In genomic region chr2:74556159-74556558, GRCh38 we compare ENCODE assay signal across 1 cellular context.
TF ChIP-seq lines count a peak whose summit lies in the region.

No MANE protein-coding gene starts in this region.

TF ChIP-seq in WTC11, 78 proteins besides CTCF, POLR2A, EP300 and RAD21 (continued from another document):
- TF ChIP-seq, protein P1, sequence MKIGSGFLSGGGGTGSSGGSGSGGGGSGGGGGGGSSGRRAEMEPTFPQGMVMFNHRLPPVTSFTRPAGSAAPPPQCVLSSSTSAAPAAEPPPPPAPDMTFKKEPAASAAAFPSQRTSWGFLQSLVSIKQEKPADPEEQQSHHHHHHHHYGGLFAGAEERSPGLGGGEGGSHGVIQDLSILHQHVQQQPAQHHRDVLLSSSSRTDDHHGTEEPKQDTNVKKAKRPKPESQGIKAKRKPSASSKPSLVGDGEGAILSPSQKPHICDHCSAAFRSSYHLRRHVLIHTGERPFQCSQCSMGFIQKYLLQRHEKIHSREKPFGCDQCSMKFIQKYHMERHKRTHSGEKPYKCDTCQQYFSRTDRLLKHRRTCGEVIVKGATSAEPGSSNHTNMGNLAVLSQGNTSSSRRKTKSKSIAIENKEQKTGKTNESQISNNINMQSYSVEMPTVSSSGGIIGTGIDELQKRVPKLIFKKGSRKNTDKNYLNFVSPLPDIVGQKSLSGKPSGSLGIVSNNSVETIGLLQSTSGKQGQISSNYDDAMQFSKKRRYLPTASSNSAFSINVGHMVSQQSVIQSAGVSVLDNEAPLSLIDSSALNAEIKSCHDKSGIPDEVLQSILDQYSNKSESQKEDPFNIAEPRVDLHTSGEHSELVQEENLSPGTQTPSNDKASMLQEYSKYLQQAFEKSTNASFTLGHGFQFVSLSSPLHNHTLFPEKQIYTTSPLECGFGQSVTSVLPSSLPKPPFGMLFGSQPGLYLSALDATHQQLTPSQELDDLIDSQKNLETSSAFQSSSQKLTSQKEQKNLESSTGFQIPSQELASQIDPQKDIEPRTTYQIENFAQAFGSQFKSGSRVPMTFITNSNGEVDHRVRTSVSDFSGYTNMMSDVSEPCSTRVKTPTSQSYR (CRISPR knock-in tag; IDR thresholded peaks at IDR 0.05), result no peak
- TF ChIP-seq USF2 (CRISPR knock-in tag; IDR thresholded peaks at IDR 0.05) (no peak), FOXK1 (CRISPR knock-in tag; IDR thresholded peaks at IDR 0.05) (no peak), ZNF232 (CRISPR knock-in tag; IDR thresholded peaks at IDR 0.05) (no peak), SOX15 (CRISPR knock-in tag; IDR thresholded peaks at IDR 0.05) (no peak), NR3C1 (CRISPR knock-in tag; conservative IDR thresholded peaks at IDR 0.05; ENCODE audit: low read depth) (no peak)
- TF ChIP-seq, protein P2, sequence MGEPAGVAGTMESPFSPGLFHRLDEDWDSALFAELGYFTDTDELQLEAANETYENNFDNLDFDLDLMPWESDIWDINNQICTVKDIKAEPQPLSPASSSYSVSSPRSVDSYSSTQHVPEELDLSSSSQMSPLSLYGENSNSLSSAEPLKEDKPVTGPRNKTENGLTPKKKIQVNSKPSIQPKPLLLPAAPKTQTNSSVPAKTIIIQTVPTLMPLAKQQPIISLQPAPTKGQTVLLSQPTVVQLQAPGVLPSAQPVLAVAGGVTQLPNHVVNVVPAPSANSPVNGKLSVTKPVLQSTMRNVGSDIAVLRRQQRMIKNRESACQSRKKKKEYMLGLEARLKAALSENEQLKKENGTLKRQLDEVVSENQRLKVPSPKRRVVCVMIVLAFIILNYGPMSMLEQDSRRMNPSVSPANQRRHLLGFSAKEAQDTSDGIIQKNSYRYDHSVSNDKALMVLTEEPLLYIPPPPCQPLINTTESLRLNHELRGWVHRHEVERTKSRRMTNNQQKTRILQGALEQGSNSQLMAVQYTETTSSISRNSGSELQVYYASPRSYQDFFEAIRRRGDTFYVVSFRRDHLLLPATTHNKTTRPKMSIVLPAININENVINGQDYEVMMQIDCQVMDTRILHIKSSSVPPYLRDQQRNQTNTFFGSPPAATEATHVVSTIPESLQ (CRISPR knock-in tag; IDR thresholded peaks at IDR 0.05), result no peak
- TF ChIP-seq, protein P3, sequence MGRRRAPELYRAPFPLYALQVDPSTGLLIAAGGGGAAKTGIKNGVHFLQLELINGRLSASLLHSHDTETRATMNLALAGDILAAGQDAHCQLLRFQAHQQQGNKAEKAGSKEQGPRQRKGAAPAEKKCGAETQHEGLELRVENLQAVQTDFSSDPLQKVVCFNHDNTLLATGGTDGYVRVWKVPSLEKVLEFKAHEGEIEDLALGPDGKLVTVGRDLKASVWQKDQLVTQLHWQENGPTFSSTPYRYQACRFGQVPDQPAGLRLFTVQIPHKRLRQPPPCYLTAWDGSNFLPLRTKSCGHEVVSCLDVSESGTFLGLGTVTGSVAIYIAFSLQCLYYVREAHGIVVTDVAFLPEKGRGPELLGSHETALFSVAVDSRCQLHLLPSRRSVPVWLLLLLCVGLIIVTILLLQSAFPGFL (CRISPR knock-in tag; IDR thresholded peaks at IDR 0.05; ENCODE audit: borderline replicate concordance), result no peak
